In the genomic region with DNA sequence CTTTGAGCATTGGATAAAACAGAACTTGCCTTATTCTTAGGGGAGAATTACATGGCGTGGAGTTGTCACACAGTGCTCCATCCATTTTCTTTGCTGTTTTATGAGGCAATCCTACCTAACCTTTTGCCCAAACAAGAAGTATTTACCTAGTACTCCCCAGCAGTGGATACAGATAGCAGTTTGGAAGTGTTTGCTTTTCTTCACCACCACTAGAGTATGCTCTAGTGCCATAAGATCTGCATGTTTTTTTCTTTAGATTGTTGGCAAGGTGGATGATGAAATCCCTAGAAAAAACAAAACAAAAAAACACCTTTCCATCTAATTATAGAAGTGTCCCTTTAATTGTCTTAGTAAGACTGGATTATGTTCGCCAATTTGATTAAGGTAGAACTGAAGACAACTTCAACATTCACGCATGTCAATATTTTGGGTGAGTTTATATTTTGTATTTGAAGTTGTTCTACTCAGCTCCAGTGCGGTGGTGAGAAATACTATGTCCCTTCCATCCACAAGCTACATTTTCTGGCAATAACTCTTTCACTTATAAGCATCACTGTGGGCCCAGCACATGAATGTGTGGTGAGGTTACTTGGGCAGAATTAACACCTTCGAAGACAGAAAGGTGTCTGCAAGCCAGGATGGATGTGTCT, we compare ENCODE assay signal across 9 cellular contexts. TPM values are rescaled to one million over a fixed set of nuclear protein-coding genes. Genes with fewer than 3 reads are reported as not detected.
DNase-seq lines count a peak whose midpoint lies in the region; ATAC-seq and TF ChIP-seq lines count a peak whose summit lies in the region.
"Had no signal": no experiment of that assay in that cellular context is flagged by ENCODE, and none has a peak within 500 bp of the region (broad histone marks: within the 10 kb centered on the region; RNA-seq: fewer than 3 reads in every experiment).

No MANE protein-coding gene starts in this region.

- no peak for TF ChIP-seq POLR2A in heart left ventricle (IDR thresholded peaks at IDR 0.05)

- H2BK5ac ChIP-seq in neuronal stem cell (ENCODE audit: low read length), result no peak overlapping the region

- WGBS in heart left ventricle, 4 donors, result 44 to 69% (median 53%) methylated on average over 5 of the region's 5 CpGs
- no CpG with 5 or more reads among the region's 5 CpGs for WGBS in neuronal stem cell (ENCODE audit: extremely low coverage in 2 of 2, insufficient read length in 2 of 2, insufficient replicate concordance in 1 of 2), 2 donors

- H2AK5ac ChIP-seq in neuronal stem cell (ENCODE audit: low read depth, low read length), result no peak overlapping the region

- no peaks in the 10 kb centered on the region for H3K79me1 ChIP-seq in neuronal stem cell (ENCODE audit: low read depth, low read length)

- no peak overlapping the region for H3K14ac ChIP-seq in neuronal stem cell (ENCODE audit: low read length)

- no peak overlapping the region for H2AFZ ChIP-seq in neuronal stem cell (ENCODE audit: low read length)

- no peak overlapping the region for H3K4ac ChIP-seq in neuronal stem cell (ENCODE audit: low read length)

- peaks cover 36% of the 10 kb centered on the region for H3K27me3 Mint-ChIP-seq in chondrocyte (ENCODE audit: low read depth)

- H2BK15ac ChIP-seq in neuronal stem cell (ENCODE audit: low read length), result no peak overlapping the region

- H3K9ac ChIP-seq in neuronal stem cell (ENCODE audit: low read depth, low read length, poor library complexity), result no peak overlapping the region

- H3K4me3 ChIP-seq in heart left ventricle (no peak overlapping the region), neuronal stem cell (ENCODE audit: low read length in 2 of 2) (no peak overlapping the region)

- peak in 9 of 12 donors; percentile 6 to 41 (median 24) for TF ChIP-seq CTCF in heart left ventricle (IDR thresholded peaks at IDR 0.05)
- TF ChIP-seq CTCF in chondrocyte (IDR thresholded peaks at IDR 0.05), result peak; percentile 78

- H3K4me1 ChIP-seq in heart left ventricle (no peaks in the 10 kb centered on the region), neuronal stem cell (ENCODE audit: control insufficient read depth in 2 of 2, insufficient read depth in 1 of 2, low read depth in 1 of 2, low read length in 2 of 2) (peaks cover 0 to 3% of the 10 kb centered on the region in 2 donors)

- H3K4me3 Mint-ChIP-seq in chondrocyte (ENCODE audit: unreplicated experiment), result no peak overlapping the region
- H3K4me3 Mint-ChIP-seq: activated naive CD4-positive, alpha-beta T cell treated with anti-CD3 and anti-CD28 coated beads, Interleukin-2, amount 50 U/mL, for 24 hours had no signal

- ATAC-seq in heart left ventricle (no peak), Right ventricle myocardium inferior (no peak), GM18520 (IDR thresholded peaks at IDR 0.05; ENCODE audit: unreplicated experiment) (no peak), HG03354 (IDR thresholded peaks at IDR 0.05; ENCODE audit: poor library complexity, severe bottlenecking, unreplicated experiment) (no peak)

- H2BK12ac ChIP-seq in neuronal stem cell (ENCODE audit: low read length), result no peak overlapping the region

- H4K91ac ChIP-seq in neuronal stem cell (ENCODE audit: low read depth, low read length, poor library complexity), result no peak overlapping the region

- peaks cover 0 to 54% (median 7%) of the 10 kb centered on the region in 9 donors for H3K27me3 ChIP-seq in heart left ventricle
- H3K27me3 ChIP-seq in neuronal stem cell (ENCODE audit: control insufficient read depth in 3 of 3, insufficient read depth in 3 of 3, low read depth in 1 of 3, low read length in 3 of 3), result peaks cover 0 to 40% (median 0%) of the 10 kb centered on the region in 3 experiments

- no peak overlapping the region for H2BK120ac ChIP-seq in neuronal stem cell (ENCODE audit: low read depth, low read length)

- H3K9me3 ChIP-seq in heart left ventricle (no peaks in the 10 kb centered on the region), neuronal stem cell (replicated peaks in 1 of 2; ENCODE audit: control insufficient read depth in 2 of 2, insufficient read depth in 1 of 2, low read depth in 1 of 2, low read length in 2 of 2) (no peaks in the 10 kb centered on the region)

- H3K4me2 ChIP-seq in neuronal stem cell (ENCODE audit: insufficient read depth, low read length, poor library complexity, severe bottlenecking), result no peak overlapping the region

- no peak overlapping the region for H3K27ac Mint-ChIP-seq in chondrocyte (ENCODE audit: unreplicated experiment)
- H3K27ac Mint-ChIP-seq: activated naive CD4-positive, alpha-beta T cell treated with anti-CD3 and anti-CD28 coated beads, Interleukin-2, amount 50 U/mL, for 24 hours had no signal

- no peaks in the 10 kb centered on the region for H3K36me3 Mint-ChIP-seq in chondrocyte (ENCODE audit: low read depth)
- H3K36me3 Mint-ChIP-seq: activated naive CD4-positive, alpha-beta T cell treated with anti-CD3 and anti-CD28 coated beads, Interleukin-2, amount 50 U/mL, for 24 hours had no signal

- no peaks in the 10 kb centered on the region for H3K4me1 Mint-ChIP-seq in chondrocyte (ENCODE audit: low read depth)
- H3K4me1 Mint-ChIP-seq: activated naive CD4-positive, alpha-beta T cell treated with anti-CD3 and anti-CD28 coated beads, Interleukin-2, amount 50 U/mL, for 24 hours had no signal

- no peak overlapping the region for H3K23ac ChIP-seq in neuronal stem cell (ENCODE audit: low read depth, low read length, poor library complexity)

- H3K27ac ChIP-seq in heart left ventricle (no peak overlapping the region), neuronal stem cell (replicated peaks; ENCODE audit: low read length) (no peak overlapping the region)

- H3K36me3 ChIP-seq in heart left ventricle, result no peaks in the 10 kb centered on the region
- no peaks in the 10 kb centered on the region for H3K36me3 ChIP-seq in neuronal stem cell (replicated peaks in 1 of 2; ENCODE audit: control insufficient read depth in 2 of 2, insufficient read depth in 2 of 2, low read length in 2 of 2)

- H3K9me3 Mint-ChIP-seq in chondrocyte (ENCODE audit: low read depth), result no peaks in the 10 kb centered on the region
- H3K9me3 Mint-ChIP-seq: activated naive CD4-positive, alpha-beta T cell treated with anti-CD3 and anti-CD28 coated beads, Interleukin-2, amount 50 U/mL, for 24 hours had no signal

- intact Hi-C loops in heart left ventricle (cut with DNase I) (loop anchor here in 1 of 10 donors (5.0 kb wide), 1 partner anchor 636 kb away; no protein-coding TSS in a partner anchor), Right ventricle myocardium inferior (cut with DNase I) (no loop called here)

- H3K18ac ChIP-seq in neuronal stem cell (ENCODE audit: low read length), result no peak overlapping the region

- no peak overlapping the region for H4K8ac ChIP-seq in neuronal stem cell (ENCODE audit: low read depth, low read length)

- DNase-seq in heart left ventricle (no peak), Right ventricle myocardium inferior (ENCODE audit: missing footprints) (no peak), NCI-H2196 treated with DMSO at 0.1 percent for 48 hours (lab: John Stamatoyannopoulos, UW; ENCODE audit: unreplicated experiment) (peak; percentile 43), chondrocyte (ENCODE audit: low spot score) (no peak), neuronal stem cell (ENCODE audit: low spot score) (peak; percentile 29)
- no peak for DNase-seq in stimulated activated CD4-positive, alpha-beta T cell treated with anti-CD3 and anti-CD28 coated beads, Interleukin-1b, Interleukin-23, amount 100 ng/mL, for 48 hours

RNA-seq across cellular contexts. Expression of a gene that starts 23.6 kb away (rescaled TPM):
- total RNA-seq in heart left ventricle (10 to 100 TPM in 1 of 9 donors, 1 to 10 TPM in 8; 4.8 to 12.8 (median 5.8) TPM), Right ventricle myocardium inferior (5.9 TPM), chondrocyte (15.9 to 24.4 TPM (median 17.1 TPM) in 3 replicates)
- polyA plus RNA-seq in heart left ventricle, result 1 to 10 TPM; 2.5 to 3.4 TPM
- 14.4 TPM for polyA plus RNA-seq in neuronal stem cell (2013, experiment 1 of 2)
- polyA plus RNA-seq in neuronal stem cell (2013, experiment 2 of 2), result 13.9 TPM

Comparison
In these comparisons a context has a peak if more than half of its experiments do, and no peak if none do; other contexts are left out.
1. DNase-seq: peak in NCI-H2196 treated with DMSO at 0.1 percent for 48 hours (single experiment) and neuronal stem cell (single experiment); none in heart left ventricle (0 of 5), Right ventricle myocardium inferior (single experiment), chondrocyte (single experiment) and stimulated activated CD4-positive, alpha-beta T cell treated with anti-CD3 and anti-CD28 coated beads, Interleukin-1b, Interleukin-23, amount 100 ng/mL, for 48 hours (single experiment).